Comparison of ENCODE assay signal across 8 cellular contexts in the genomic region with DNA sequence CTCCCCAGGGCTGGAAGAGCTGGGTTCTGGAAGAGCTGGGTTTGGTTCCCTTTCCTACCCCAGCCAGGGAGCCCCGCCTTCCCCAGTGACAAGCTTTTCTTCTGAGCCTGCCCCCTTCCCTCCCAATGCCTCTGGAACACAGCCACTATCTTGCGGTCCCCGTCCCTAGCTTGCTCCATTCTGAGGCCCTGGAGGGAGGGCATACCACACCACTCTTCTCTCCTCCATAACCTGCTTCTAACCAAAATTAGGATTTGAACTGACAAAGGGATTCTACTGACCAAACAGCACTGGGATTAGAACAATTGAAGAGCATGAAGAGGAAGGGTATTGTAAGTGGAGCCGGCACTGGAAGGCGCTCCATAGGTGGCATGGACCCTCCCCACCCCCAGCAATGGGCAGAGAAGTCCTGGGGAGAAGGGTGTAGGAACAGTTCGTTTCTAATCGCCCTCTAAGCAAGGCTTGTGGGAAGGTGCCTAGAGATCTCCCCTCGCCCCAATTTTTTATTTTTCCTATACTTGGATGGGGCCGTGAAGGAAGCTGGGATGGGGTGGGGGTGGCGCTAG. TPM values are rescaled to one million over a fixed set of nuclear protein-coding genes. Genes with fewer than 3 reads are reported as not detected.
DNase-seq lines count a peak whose midpoint lies in the region; ATAC-seq, FAIRE-seq and TF ChIP-seq lines count a peak whose summit lies in the region.

No MANE protein-coding gene starts in this region.

- H3K9me3 Mint-ChIP-seq in chondrocyte (ENCODE audit: low read depth) = no peaks in the 10 kb centered on the region

- no peaks in the 10 kb centered on the region for H3K9me3 ChIP-seq in Peyer's patch

- peak overlapping the region; percentile 83 for H3K27ac Mint-ChIP-seq in chondrocyte (ENCODE audit: unreplicated experiment)

- TF ChIP-seq POLR2A in Peyer's patch (IDR thresholded peaks at IDR 0.05) = no peak

- H3K4me1 ChIP-seq in ACC112 (ENCODE audit: control insufficient read depth, insufficient read depth, low read length, unreplicated experiment) (peaks cover 27% of the 10 kb centered on the region), Peyer's patch (peaks cover 0 to 15% (median 0%) of the 10 kb centered on the region in 4 donors)

- H3K27me3 ChIP-seq in ACC112 (ENCODE audit: insufficient read depth, low read length) = no peaks in the 10 kb centered on the region
- H3K27me3 ChIP-seq in Peyer's patch = no peaks in the 10 kb centered on the region

- peaks cover 41% of the 10 kb centered on the region for H3K4me1 Mint-ChIP-seq in chondrocyte (ENCODE audit: low read depth)

- no peak for FAIRE-seq in D721Med (lab: Jason Lieb, UNC)

- H3K36me3 Mint-ChIP-seq in chondrocyte (ENCODE audit: low read depth) = peaks cover 12% of the 10 kb centered on the region

- TF ChIP-seq CTCF in Peyer's patch (IDR thresholded peaks at IDR 0.05) (no peak), chondrocyte (IDR thresholded peaks at IDR 0.05) (no peak), D721Med (IDR thresholded peaks at IDR 0.05; ENCODE audit: insufficient read depth, missing control alignments) (no peak)

- H3K4me3 ChIP-seq in ACC112 (ENCODE audit: low read depth, low read length) = peak overlapping the region; percentile 90
- peak overlapping the region; percentile 74 for H3K4me3 ChIP-seq in GM08714 (ENCODE audit: low read length)
- peak overlapping the region; percentile 73 to 87 (median 82) for H3K4me3 ChIP-seq in Peyer's patch

- peak overlapping the region; percentile 86 for H2AFZ ChIP-seq in ACC112 (ENCODE audit: low read length, unreplicated experiment)

- H3K27ac ChIP-seq in ACC112 (ENCODE audit: low read depth, low read length) (peak overlapping the region; percentile 74), Peyer's patch (peak overlapping the region; percentile 51 to 86 (median 76))

- ATAC-seq in stimulated activated naive CD8-positive, alpha-beta T cell treated with anti-CD3 and anti-CD28 coated beads, Interleukin-15, Interleukin-2, amounts not matched to agents 100 U/mL and 50 U/mL, for 24 hours = no peak
- no peak for ATAC-seq in GM21526 (IDR thresholded peaks at IDR 0.05; ENCODE audit: low FRiP score, unreplicated experiment)

- peaks cover 5% of the 10 kb centered on the region; the same call in 1 of the 2 replicates for H3K36me3 ChIP-seq in ACC112 (ENCODE audit: insufficient read depth, low read length)
- H3K36me3 ChIP-seq in Peyer's patch = no peaks in the 10 kb centered on the region

- DNase-seq in Peyer's patch = peak in 1 of 3 donors; percentile 50
- no peak for DNase-seq in chondrocyte (ENCODE audit: low spot score)
- peak; percentile 34 for DNase-seq in left kidney (ENCODE audit: low read depth, low spot score)
- DNase-seq in stimulated activated naive CD8-positive, alpha-beta T cell treated with anti-CD3 and anti-CD28 coated beads, Interleukin-15, Interleukin-2, amounts not matched to agents 100 U/mL and 50 U/mL, for 24 hours = peak; percentile 16
- no peak for DNase-seq in D721Med (ENCODE audit: insufficient read length, low spot score)

- peaks cover 39% of the 10 kb centered on the region for H3K79me2 ChIP-seq in ACC112 (ENCODE audit: control insufficient read depth, insufficient read depth, low read length, unreplicated experiment)

- H3K4me3 Mint-ChIP-seq in chondrocyte (ENCODE audit: unreplicated experiment) = peak overlapping the region; percentile 84

- no peaks in the 10 kb centered on the region for H3K27me3 Mint-ChIP-seq in chondrocyte (ENCODE audit: low read depth)

RNA-seq across cellular contexts. Expression of a gene that starts 0.7 kb away (rescaled TPM):
- total RNA-seq in Peyer's patch (1 to 10 TPM; 2.7 to 5.8 (median 3.4) TPM), chondrocyte (23.2 to 26.1 TPM (median 24.8 TPM) in 3 replicates)

RNA-seq across cellular contexts. Expression of a gene that starts 51.8 kb away (rescaled TPM):
- total RNA-seq in Peyer's patch (10 to 100 TPM in 1 of 4 donors, 1 to 10 TPM in 2, under 1 TPM in 1; 0.40 to 20.6 (median 3.7) TPM), chondrocyte (4.4 to 19.6 TPM (median 4.8 TPM) in 3 replicates)

Comparison
In these comparisons a context has a peak if more than half of its experiments do, and no peak if none do; other contexts are left out.
1. DNase-seq: peak in left kidney (single experiment) and stimulated activated naive CD8-positive, alpha-beta T cell treated with anti-CD3 and anti-CD28 coated beads, Interleukin-15, Interleukin-2, amounts not matched to agents 100 U/mL and 50 U/mL, for 24 hours (single experiment); none in chondrocyte (single experiment) and D721Med (single experiment).
2. Peak in every context shown above with its lines, with median percentiles within 50 percentile points of each other: H3K4me3 ChIP-seq.